Comparison of ENCODE assay signal across 1 cellular context in genomic region chr20:21110811-21111210, GRCh38.
TF ChIP-seq lines count a peak whose summit lies in the region.

No MANE protein-coding gene starts in this region.

TF ChIP-seq in K562, 482 proteins besides CTCF, POLR2A, EP300 and RAD21:
- TF ChIP-seq ZNF140 (CRISPR knock-in tag; IDR thresholded peaks at IDR 0.05), result no peak
- no peak for TF ChIP-seq ZNF644 (tag; IDR thresholded peaks at IDR 0.05; ENCODE audit: low read depth)
- no peak for TF ChIP-seq TBP (optimal IDR thresholded peaks at IDR 0.05; ENCODE audit: low read depth, low read length)
- TF ChIP-seq ZNF121 (CRISPR knock-in tag; conservative IDR thresholded peaks at IDR 0.05), result 0 out of 2 replicates have a peak, but pooled peaks have one; percentile 6
- no peak for TF ChIP-seq TOE1 (IDR thresholded peaks at IDR 0.05; ENCODE audit: borderline replicate concordance)
- TF ChIP-seq TOE1 (CRISPR knock-in tag; IDR thresholded peaks at IDR 0.05; ENCODE audit: borderline replicate concordance, low read depth), result no peak
- no peak for TF ChIP-seq CEBPB (tag; IDR thresholded peaks at IDR 0.05)
